8 cellular contexts compared by ENCODE assay signal in genomic region chr6:136593748-136594490, GRCh38. TPM values are rescaled to one million over a fixed set of nuclear protein-coding genes. Genes with fewer than 3 reads are reported as not detected.
DNase-seq lines count a peak whose midpoint lies in the region; ATAC-seq and TF ChIP-seq lines count a peak whose summit lies in the region.

No MANE protein-coding gene starts in this region.

- intact Hi-C loops in activated CD8-positive, alpha-beta T cell treated with anti-CD3 and anti-CD28 coated beads for 36 hours (cut with micrococcal nuclease) = no loop called here

- no peak overlapping the region for H3K4me2 ChIP-seq in Karpas-422 (ENCODE audit: low read depth, low read length, poor library complexity, severe bottlenecking)

- DNase-seq in activated CD4-positive, alpha-beta T cell treated with anti-CD3 and anti-CD28 coated beads for 4 hours = peak; percentile 3 to 10
- DNase-seq in activated CD4-positive, alpha-beta T cell treated with anti-CD3 and anti-CD28 coated beads, Interleukin-2, amount 50 U/mL, for 4 hours = no peak
- DNase-seq in Karpas-422 (peak; percentile 49), glomerular visceral epithelial cell (ENCODE audit: extremely low spot score) (peak; percentile 98), NK-92 (lab: John Stamatoyannopoulos, UW; ENCODE audit: unreplicated experiment) (no peak)
- DNase-seq in activated CD8-positive, alpha-beta T cell treated with anti-CD3 and anti-CD28 coated beads for 36 hours = peak; percentile 78
- peak; percentile 12 to 34 for DNase-seq in stimulated activated CD4-positive, alpha-beta T cell treated with anti-CD3 and anti-CD28 coated beads, Interleukin-4, amount 100 ng/mL, for 48 hours (ENCODE audit: low read depth in 2 of 2)

- no peak overlapping the region for H3K9ac ChIP-seq in Karpas-422 (ENCODE audit: low read length)

- no peak overlapping the region for H2AFZ ChIP-seq in Karpas-422 (ENCODE audit: low read length)

- no peaks in the 10 kb centered on the region for H3K27me3 Mint-ChIP-seq in activated CD8-positive, alpha-beta T cell treated with anti-CD3 and anti-CD28 coated beads for 36 hours

- H3K27me3 ChIP-seq in Karpas-422 (ENCODE audit: low read length) = no peaks in the 10 kb centered on the region

- no peaks in the 10 kb centered on the region for H3K9me2 ChIP-seq in Karpas-422 (replicated peaks; ENCODE audit: insufficient read depth, low read length)

- no peaks in the 10 kb centered on the region for H3K9me3 ChIP-seq in Karpas-422 (ENCODE audit: low read length)

- H3K4me1 ChIP-seq in Karpas-422 (ENCODE audit: low read length) = peaks cover 4% of the 10 kb centered on the region; the same call in 1 of the 2 replicates

- H3K36me3 ChIP-seq in Karpas-422 (ENCODE audit: insufficient read depth, low read length) = no peaks in the 10 kb centered on the region

- ATAC-seq in GM21825 (IDR thresholded peaks at IDR 0.05; ENCODE audit: unreplicated experiment) = peak; percentile 97
- peak; percentile 92 for ATAC-seq in activated CD8-positive, alpha-beta T cell treated with anti-CD3 and anti-CD28 coated beads for 36 hours

- no peaks in the 10 kb centered on the region for H3K79me2 ChIP-seq in Karpas-422 (ENCODE audit: low read length)

- peak overlapping the region; percentile 56 for H3K4me3 Mint-ChIP-seq in activated CD8-positive, alpha-beta T cell treated with anti-CD3 and anti-CD28 coated beads for 36 hours

- H3K4me3 ChIP-seq in Karpas-422 (ENCODE audit: low read length) = no peak overlapping the region

- H3K9me3 Mint-ChIP-seq in activated CD8-positive, alpha-beta T cell treated with anti-CD3 and anti-CD28 coated beads for 36 hours = peaks cover 5% of the 10 kb centered on the region

- peaks cover 31% of the 10 kb centered on the region for H3K36me3 Mint-ChIP-seq in activated CD8-positive, alpha-beta T cell treated with anti-CD3 and anti-CD28 coated beads for 36 hours (ENCODE audit: low read depth)

- H3K4me1 Mint-ChIP-seq in activated CD8-positive, alpha-beta T cell treated with anti-CD3 and anti-CD28 coated beads for 36 hours (ENCODE audit: low read depth) = peaks cover 24% of the 10 kb centered on the region

- POLR2A ChIA-PET in activated CD8-positive, alpha-beta T cell treated with anti-CD3 and anti-CD28 coated beads for 36 hours (lab: Charles Lee) = no interaction called here

- CTCF ChIA-PET in activated CD8-positive, alpha-beta T cell treated with anti-CD3 and anti-CD28 coated beads for 36 hours (lab: Charles Lee) = interaction anchor here (0.7 to 2.1 kb wide), 4 partner anchors 11 to 199 kb away, joined by 3 to 12 read pairs (median 6); partner anchors contain the start of gene MAP3K5

- no peak for TF ChIP-seq CTCF in activated CD8-positive, alpha-beta T cell treated with anti-CD3 and anti-CD28 coated beads for 36 hours (IDR thresholded peaks at IDR 0.05)

- H3K27ac Mint-ChIP-seq in activated CD8-positive, alpha-beta T cell treated with anti-CD3 and anti-CD28 coated beads for 36 hours = peak overlapping the region; percentile 92

- no peak overlapping the region for H3K27ac ChIP-seq in Karpas-422 (ENCODE audit: low read length)

- no peaks in the 10 kb centered on the region for H4K20me1 ChIP-seq in Karpas-422 (ENCODE audit: insufficient read depth, low read depth, low read length)

RNA-seq across cellular contexts. Expression of gene MAP7, which starts 43.7 kb away (rescaled TPM):
- not detected in 2 replicates for total RNA-seq in Karpas-422 (2014; rRNA removed; shearing (Covaris generic); ENCODE audit: low replicate concordance)
- under 1 TPM; 0.47 to 0.67 TPM for total RNA-seq in activated CD8-positive, alpha-beta T cell treated with anti-CD3 and anti-CD28 coated beads for 36 hours

Comparison
In these comparisons a context has a peak if more than half of its experiments do, and no peak if none do; other contexts are left out.
1. DNase-seq: peak in activated CD4-positive, alpha-beta T cell treated with anti-CD3 and anti-CD28 coated beads for 4 hours (2 of 2), Karpas-422 (single experiment), activated CD8-positive, alpha-beta T cell treated with anti-CD3 and anti-CD28 coated beads for 36 hours (single experiment), glomerular visceral epithelial cell (single experiment) and stimulated activated CD4-positive, alpha-beta T cell treated with anti-CD3 and anti-CD28 coated beads, Interleukin-4, amount 100 ng/mL, for 48 hours (2 of 2); none in activated CD4-positive, alpha-beta T cell treated with anti-CD3 and anti-CD28 coated beads, Interleukin-2, amount 50 U/mL, for 4 hours (0 of 2) and NK-92 (single experiment).